8 cellular contexts compared by ENCODE assay signal in genomic region chr18:23377669-23378469, GRCh38.
A peak's percentile ranks its signal among the peaks of the same experiment; 100 is the strongest.
DNase-seq lines count a peak whose midpoint lies in the region; ATAC-seq, FAIRE-seq and TF ChIP-seq lines count a peak whose summit lies in the region.

No MANE protein-coding gene starts in this region.

- no peak overlapping the region for H3K9ac ChIP-seq in HepG2 (ENCODE audit: insufficient read depth, low read depth, low read length)

- BruUV-seq in HepG2 (replicated peaks; lab: Mats Ljungman, UMichigan) = no TSS peak

- no peaks in the 10 kb centered on the region for H3K4me1 ChIP-seq in HEK293 (ENCODE audit: control insufficient read depth, insufficient read depth, low read length)
- peaks cover 32% of the 10 kb centered on the region for H3K4me1 ChIP-seq in HepG2 (ENCODE audit: insufficient read depth, low read length)

- H3K9me3 Mint-ChIP-seq in activated T-helper 17 cell treated with anti-CD3 and anti-CD28 coated beads, Interleukin-2, amount 50 U/mL, for 72 hours = no peaks in the 10 kb centered on the region

- no peak for TF ChIP-seq EP300 in HepG2 (IDR thresholded peaks at IDR 0.05; ENCODE audit: low read depth in 2 of 2, low read length in 2 of 2)
- TF ChIP-seq EP300 in HepG2 (CRISPR knock-in tag; IDR thresholded peaks at IDR 0.05; ENCODE audit: borderline replicate concordance) = no peak

- H2AFZ ChIP-seq in HepG2 (ENCODE audit: low read length) = no peak overlapping the region

- H4K20me1 ChIP-seq in HepG2 (ENCODE audit: insufficient read depth, low read length) = no peaks in the 10 kb centered on the region

- ATAC-seq in activated T-helper 17 cell treated with anti-CD3 and anti-CD28 coated beads, Interleukin-2, amount 50 U/mL, for 72 hours (replicated peaks) = peak; percentile 87
- ATAC-seq in HepG2 = no peak; the same call in 2 of the 3 replicates

- H3K36me3 ChIP-seq in HEK293 (ENCODE audit: control insufficient read depth in 2 of 2, insufficient read depth in 1 of 2, low read length in 2 of 2) (no peaks in the 10 kb centered on the region), HepG2 (replicated peaks in 1 of 2; ENCODE audit: control insufficient read depth in 1 of 2, insufficient read depth in 2 of 2, low read length in 2 of 2) (no peaks in the 10 kb centered on the region; a peak in 1 of 5 replicates)

- no peaks in the 10 kb centered on the region for H3K27me3 ChIP-seq in HepG2 (ENCODE audit: control insufficient read depth in 1 of 2, insufficient read depth in 2 of 2, low read length in 2 of 2)

- no peak overlapping the region for H3K4me3 ChIP-seq in HEK293 (ENCODE audit: low read depth, low read length)
- no peak overlapping the region for H3K4me3 ChIP-seq in HepG2 (replicated peaks in 1 of 3; ENCODE audit: insufficient read depth in 1 of 3, low read depth in 2 of 3, low read length in 3 of 3)

- no peak for FAIRE-seq in HepG2 (lab: Jason Lieb, UNC)

- TF ChIP-seq CTCF in HEK293 (tag by site-specific recombination; IDR thresholded peaks at IDR 0.05) (no peak), HepG2 (CRISPR knock-in tag; IDR thresholded peaks at IDR 0.05) (no peak)

- 65% methylated on average over 4 of the region's 4 CpGs for WGBS in HepG2 (ENCODE audit: low lambda C conversion rate)

- peak overlapping the region; percentile 25 for H3K27ac Mint-ChIP-seq in activated T-helper 17 cell treated with anti-CD3 and anti-CD28 coated beads, Interleukin-2, amount 50 U/mL, for 72 hours

- no peak overlapping the region for H3K4me2 ChIP-seq in HepG2 (ENCODE audit: low read depth, low read length)

- H3K9me3 ChIP-seq in HEK293 (ENCODE audit: control insufficient read depth, insufficient read depth, low read depth, low read length) = no peaks in the 10 kb centered on the region
- no peaks in the 10 kb centered on the region for H3K9me3 ChIP-seq in HepG2 (ENCODE audit: low read length)

- no peak for TF ChIP-seq RAD21 in HepG2 (CRISPR knock-in tag; IDR thresholded peaks at IDR 0.05)

- peaks cover 9% of the 10 kb centered on the region for H3K4me1 Mint-ChIP-seq in activated T-helper 17 cell treated with anti-CD3 and anti-CD28 coated beads, Interleukin-2, amount 50 U/mL, for 72 hours

- DNase-seq in DMS53 (lab: John Stamatoyannopoulos, UW) (peak; percentile 64), HepG2 (ENCODE audit: low spot score) (peak; percentile 60), putamen (ENCODE audit: low spot score) (no peak), NCI-H1092 treated with DMSO at 0.1 percent for 48 hours (lab: John Stamatoyannopoulos, UW) (no peak), globus pallidus (ENCODE audit: low spot score) (no peak), GM19240 (ENCODE audit: insufficient read length, low spot score) (no peak)

- in situ Hi-C loops in HepG2 (cut with HindIII; ENCODE audit: extremely low pct_ligation_motif_present, low pct_unique_long_range_greater_than_20kb) = loop anchor here (10.0 kb wide), 1 partner anchor 243 kb away; the partner anchor contains the start of gene CABLES1

- no peaks in the 10 kb centered on the region for H3K36me3 Mint-ChIP-seq in activated T-helper 17 cell treated with anti-CD3 and anti-CD28 coated beads, Interleukin-2, amount 50 U/mL, for 72 hours (ENCODE audit: low read depth)

- CTCF ChIA-PET in HEK293 (lab: Yijun Ruan, JAX) = interaction anchor here (0.7 to 3.5 kb wide), 10 partner anchors 10 to 578 kb away, joined by 3 to 28 read pairs (median 6); partner anchors contain the start of gene CABLES1
- CTCF ChIA-PET in HepG2 (lab: Yijun Ruan, JAX; ENCODE audit: low intra/inter-chr PET ratio, low total read pairs) = interaction anchor here (2.0 to 2.4 kb wide), 2 partner anchors 246 to 300 kb away, joined by 7 to 9 read pairs; no protein-coding TSS in a partner anchor

- H3K27me3 Mint-ChIP-seq in activated T-helper 17 cell treated with anti-CD3 and anti-CD28 coated beads, Interleukin-2, amount 50 U/mL, for 72 hours = no peaks in the 10 kb centered on the region

- no peaks in the 10 kb centered on the region for H3K79me2 ChIP-seq in HepG2 (ENCODE audit: insufficient read depth, low read length)

- H3K27ac ChIP-seq in HEK293 (ENCODE audit: extremely low read depth, low read depth, low read length) (no peak overlapping the region), HepG2 (ENCODE audit: extremely low read length, insufficient read depth, low read length) (no peak overlapping the region)

- H3K4me3 Mint-ChIP-seq in activated T-helper 17 cell treated with anti-CD3 and anti-CD28 coated beads, Interleukin-2, amount 50 U/mL, for 72 hours = peak overlapping the region; percentile 2

- intact Hi-C loops in HepG2 (cut with micrococcal nuclease; ENCODE audit: unreplicated experiment) = loop anchor here (1.0 to 5.0 kb wide), 5 partner anchors 29 to 301 kb away; no protein-coding TSS in a partner anchor

- POLR2A ChIA-PET in HEK293 (lab: Yijun Ruan, JAX) (no interaction called here), HepG2 (lab: Yijun Ruan, JAX) (interaction anchor here (1.6 to 1.8 kb wide), 2 partner anchors 236 to 244 kb away, joined by 3 to 7 read pairs; no protein-coding TSS in a partner anchor)

- no peak for TF ChIP-seq POLR2A in HepG2 (IDR thresholded peaks at IDR 0.05; ENCODE audit: insufficient read depth in 1 of 2, low read depth in 2 of 2, low read length in 2 of 2)

TF ChIP-seq in HEK293, 187 proteins besides CTCF, POLR2A, EP300 and RAD21 (continues in another document):
- TF ChIP-seq ZNF112 (tag by site-specific recombination; IDR thresholded peaks at IDR 0.05) (no peak), ZNF354C (tag by site-specific recombination; IDR thresholded peaks at IDR 0.05; ENCODE audit: borderline replicate concordance, low read depth) (no peak), SCRT1 (tag by site-specific recombination; IDR thresholded peaks at IDR 0.05; ENCODE audit: borderline replicate concordance) (no peak), ZNF660 (tag by site-specific recombination; IDR thresholded peaks at IDR 0.05) (0 out of 2 replicates have a peak, but pooled peaks have one; percentile 35), PRDM6 (tag by site-specific recombination; IDR thresholded peaks at IDR 0.05) (peak; percentile 63), PRDM1 (tag by site-specific recombination; IDR thresholded peaks at IDR 0.05) (0 out of 2 replicates have a peak, but pooled peaks have one; percentile 36), MEIS1 (CRISPR knock-in tag; IDR thresholded peaks at IDR 0.05; ENCODE audit: borderline replicate concordance) (no peak), ZNF792 (tag by site-specific recombination; IDR thresholded peaks at IDR 0.05) (no peak), ZNF169 (tag by site-specific recombination; IDR thresholded peaks at IDR 0.05) (no peak), ZNF629 (tag by site-specific recombination; IDR thresholded peaks at IDR 0.05) (peak; percentile 25; the same call in 1 of the 2 replicates), ZNF404 (tag by site-specific recombination; IDR thresholded peaks at IDR 0.05) (no peak), IKZF3 (tag by site-specific recombination; IDR thresholded peaks at IDR 0.05) (no peak), KLF1 (tag by site-specific recombination; IDR thresholded peaks at IDR 0.05) (no peak), ZNF623 (tag by site-specific recombination; IDR thresholded peaks at IDR 0.05) (no peak)

TF ChIP-seq in HepG2, 621 proteins besides CTCF, POLR2A, EP300 and RAD21:
- TF ChIP-seq ATF7 (IDR thresholded peaks at IDR 0.05) = no peak
- no peak for TF ChIP-seq ATF7 (CRISPR knock-in tag; IDR thresholded peaks at IDR 0.05)
- no peak for TF ChIP-seq ELF4 (CRISPR knock-in tag; IDR thresholded peaks at IDR 0.05; ENCODE audit: borderline replicate concordance)
- TF ChIP-seq FOSL2 (CRISPR knock-in tag; IDR thresholded peaks at IDR 0.05) = peak; percentile 69
- TF ChIP-seq FOSL1 (CRISPR knock-in tag; IDR thresholded peaks at IDR 0.05; ENCODE audit: borderline replicate concordance) = peak; percentile 46; the same call in 1 of the 2 replicates
- TF ChIP-seq ZBTB42 (CRISPR knock-in tag; IDR thresholded peaks at IDR 0.05) = no peak
- no peak for TF ChIP-seq ZFY (CRISPR knock-in tag; IDR thresholded peaks at IDR 0.05)
- TF ChIP-seq FOXP1 (IDR thresholded peaks at IDR 0.05) = no peak
- 0 out of 2 replicates have a peak, but pooled peaks have one; percentile 16 for TF ChIP-seq FOXP1 (CRISPR knock-in tag; IDR thresholded peaks at IDR 0.05)
- TF ChIP-seq ZNF770 (CRISPR knock-in tag; IDR thresholded peaks at IDR 0.05) = peak; percentile 74
- no peak for TF ChIP-seq ZNF724P (CRISPR knock-in tag; IDR thresholded peaks at IDR 0.05; ENCODE audit: borderline replicate concordance)
- no peak for TF ChIP-seq ZBTB1 (CRISPR knock-in tag; IDR thresholded peaks at IDR 0.05; ENCODE audit: borderline replicate concordance)

Comparison
In these comparisons a context has a peak if more than half of its experiments do, and no peak if none do; other contexts are left out.
1. DNase-seq: peak in DMS53 (single experiment) and HepG2 (single experiment); none in putamen (single experiment), NCI-H1092 treated with DMSO at 0.1 percent for 48 hours (single experiment), globus pallidus (single experiment) and GM19240 (single experiment).